1 cellular context compared by ENCODE assay signal in genomic region chr16:71722801-71723536, GRCh38.
A peak's percentile ranks its signal among the peaks of the same experiment; 100 is the strongest.
TF ChIP-seq lines count a peak whose summit lies in the region.

No MANE protein-coding gene starts in this region.

TF ChIP-seq in HepG2, 621 proteins besides CTCF, POLR2A, EP300 and RAD21 (continued from another document and continues in another):
- TF ChIP-seq ZNF142 (CRISPR knock-in tag; IDR thresholded peaks at IDR 0.05) (peak; percentile 70), KLF16 (CRISPR knock-in tag; IDR thresholded peaks at IDR 0.05) (no peak), ZNF547 (CRISPR knock-in tag; IDR thresholded peaks at IDR 0.05) (0 out of 2 replicates have a peak, but pooled peaks have one; percentile 62), AHR (CRISPR knock-in tag; IDR thresholded peaks at IDR 0.05) (no peak), SSRP1 (CRISPR knock-in tag; IDR thresholded peaks at IDR 0.05) (no peak), PRDM4 (CRISPR knock-in tag; IDR thresholded peaks at IDR 0.05; ENCODE audit: borderline replicate concordance) (no peak), TCF12 (IDR thresholded peaks at IDR 0.05) (no peak), TCF12 (CRISPR knock-in tag; IDR thresholded peaks at IDR 0.05) (peak; percentile 34; the same call in 1 of the 2 replicates), EHMT2 (IDR thresholded peaks at IDR 0.05; ENCODE audit: borderline replicate concordance, low read depth, low read length) (no peak), MNT (IDR thresholded peaks at IDR 0.05) (peak; percentile 34), ZNF616 (CRISPR knock-in tag; IDR thresholded peaks at IDR 0.05; ENCODE audit: low read depth) (0 out of 2 replicates have a peak, but pooled peaks have one; percentile 34), ZFP41 (CRISPR knock-in tag; IDR thresholded peaks at IDR 0.05; ENCODE audit: borderline replicate concordance) (no peak), FLYWCH1 (CRISPR knock-in tag; IDR thresholded peaks at IDR 0.05) (0 out of 2 replicates have a peak, but pooled peaks have one; percentile 45), NR2F1 (CRISPR knock-in tag; IDR thresholded peaks at IDR 0.05) (0 out of 4 replicates have a peak, but pooled peaks of 1 of the 2 experiments have one; percentile 27), ZMYM4 (CRISPR knock-in tag; IDR thresholded peaks at IDR 0.05) (no peak; the same call in none of the 2 replicates), ZNF790 (CRISPR knock-in tag; IDR thresholded peaks at IDR 0.05; ENCODE audit: borderline replicate concordance) (no peak; the same call in 1 of the 2 replicates), ZNF446 (CRISPR knock-in tag; IDR thresholded peaks at IDR 0.05) (no peak; the same call in 1 of the 2 replicates), HNRNPLL (IDR thresholded peaks at IDR 0.05; ENCODE audit: low read depth, low read length, poor library complexity, severe bottlenecking) (peak; percentile 93), ZBTB20 (CRISPR knock-in tag; IDR thresholded peaks at IDR 0.05; ENCODE audit: borderline replicate concordance, low read depth) (peak; percentile 23; the same call in 1 of the 2 replicates), TBX3 (IDR thresholded peaks at IDR 0.05; ENCODE audit: borderline replicate concordance) (no peak), ZNF451 (CRISPR knock-in tag; IDR thresholded peaks at IDR 0.05) (peak; percentile 86), DBP (CRISPR knock-in tag; IDR thresholded peaks at IDR 0.05; ENCODE audit: not compliant biosample characterization) (peak; percentile 59), IRX3 (CRISPR knock-in tag; IDR thresholded peaks at IDR 0.05; ENCODE audit: borderline replicate concordance, low read depth) (no peak), SNRNP70 (IDR thresholded peaks at IDR 0.05; ENCODE audit: low read depth, low read length) (no peak)
- TF ChIP-seq, protein P1, sequence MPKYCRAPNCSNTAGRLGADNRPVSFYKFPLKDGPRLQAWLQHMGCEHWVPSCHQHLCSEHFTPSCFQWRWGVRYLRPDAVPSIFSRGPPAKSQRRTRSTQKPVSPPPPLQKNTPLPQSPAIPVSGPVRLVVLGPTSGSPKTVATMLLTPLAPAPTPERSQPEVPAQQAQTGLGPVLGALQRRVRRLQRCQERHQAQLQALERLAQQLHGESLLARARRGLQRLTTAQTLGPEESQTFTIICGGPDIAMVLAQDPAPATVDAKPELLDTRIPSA (CRISPR knock-in tag; IDR thresholded peaks at IDR 0.05; ENCODE audit: borderline replicate concordance), result no peak; the same call in 1 of the 2 replicates
- TF ChIP-seq, protein P2, sequence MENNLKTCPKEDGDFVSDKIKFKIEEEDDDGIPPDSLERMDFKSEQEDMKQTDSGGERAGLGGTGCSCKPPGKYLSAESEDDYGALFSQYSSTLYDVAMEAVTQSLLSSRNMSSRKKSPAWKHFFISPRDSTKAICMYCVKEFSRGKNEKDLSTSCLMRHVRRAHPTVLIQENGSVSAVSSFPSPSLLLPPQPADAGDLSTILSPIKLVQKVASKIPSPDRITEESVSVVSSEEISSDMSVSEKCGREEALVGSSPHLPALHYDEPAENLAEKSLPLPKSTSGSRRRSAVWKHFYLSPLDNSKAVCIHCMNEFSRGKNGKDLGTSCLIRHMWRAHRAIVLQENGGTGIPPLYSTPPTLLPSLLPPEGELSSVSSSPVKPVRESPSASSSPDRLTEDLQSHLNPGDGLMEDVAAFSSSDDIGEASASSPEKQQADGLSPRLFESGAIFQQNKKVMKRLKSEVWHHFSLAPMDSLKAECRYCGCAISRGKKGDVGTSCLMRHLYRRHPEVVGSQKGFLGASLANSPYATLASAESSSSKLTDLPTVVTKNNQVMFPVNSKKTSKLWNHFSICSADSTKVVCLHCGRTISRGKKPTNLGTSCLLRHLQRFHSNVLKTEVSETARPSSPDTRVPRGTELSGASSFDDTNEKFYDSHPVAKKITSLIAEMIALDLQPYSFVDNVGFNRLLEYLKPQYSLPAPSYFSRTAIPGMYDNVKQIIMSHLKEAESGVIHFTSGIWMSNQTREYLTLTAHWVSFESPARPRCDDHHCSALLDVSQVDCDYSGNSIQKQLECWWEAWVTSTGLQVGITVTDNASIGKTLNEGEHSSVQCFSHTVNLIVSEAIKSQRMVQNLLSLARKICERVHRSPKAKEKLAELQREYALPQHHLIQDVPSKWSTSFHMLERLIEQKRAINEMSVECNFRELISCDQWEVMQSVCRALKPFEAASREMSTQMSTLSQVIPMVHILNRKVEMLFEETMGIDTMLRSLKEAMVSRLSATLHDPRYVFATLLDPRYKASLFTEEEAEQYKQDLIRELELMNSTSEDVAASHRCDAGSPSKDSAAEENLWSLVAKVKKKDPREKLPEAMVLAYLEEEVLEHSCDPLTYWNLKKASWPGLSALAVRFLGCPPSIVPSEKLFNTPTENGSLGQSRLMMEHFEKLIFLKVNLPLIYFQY (CRISPR knock-in tag; IDR thresholded peaks at IDR 0.05; ENCODE audit: borderline replicate concordance), result 0 out of 2 replicates have a peak, but pooled peaks have one; percentile 25
- TF ChIP-seq, protein P3, sequence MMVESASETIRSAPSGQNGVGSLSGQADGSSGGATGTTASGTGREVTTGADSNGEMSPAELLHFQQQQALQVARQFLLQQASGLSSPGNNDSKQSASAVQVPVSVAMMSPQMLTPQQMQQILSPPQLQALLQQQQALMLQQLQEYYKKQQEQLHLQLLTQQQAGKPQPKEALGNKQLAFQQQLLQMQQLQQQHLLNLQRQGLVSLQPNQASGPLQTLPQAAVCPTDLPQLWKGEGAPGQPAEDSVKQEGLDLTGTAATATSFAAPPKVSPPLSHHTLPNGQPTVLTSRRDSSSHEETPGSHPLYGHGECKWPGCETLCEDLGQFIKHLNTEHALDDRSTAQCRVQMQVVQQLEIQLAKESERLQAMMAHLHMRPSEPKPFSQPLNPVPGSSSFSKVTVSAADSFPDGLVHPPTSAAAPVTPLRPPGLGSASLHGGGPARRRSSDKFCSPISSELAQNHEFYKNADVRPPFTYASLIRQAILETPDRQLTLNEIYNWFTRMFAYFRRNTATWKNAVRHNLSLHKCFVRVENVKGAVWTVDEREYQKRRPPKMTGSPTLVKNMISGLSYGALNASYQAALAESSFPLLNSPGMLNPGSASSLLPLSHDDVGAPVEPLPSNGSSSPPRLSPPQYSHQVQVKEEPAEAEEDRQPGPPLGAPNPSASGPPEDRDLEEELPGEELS (CRISPR knock-in tag; IDR thresholded peaks at IDR 0.05), result peak; percentile 55; the same call in 1 of the 2 replicates
- TF ChIP-seq, protein P4, sequence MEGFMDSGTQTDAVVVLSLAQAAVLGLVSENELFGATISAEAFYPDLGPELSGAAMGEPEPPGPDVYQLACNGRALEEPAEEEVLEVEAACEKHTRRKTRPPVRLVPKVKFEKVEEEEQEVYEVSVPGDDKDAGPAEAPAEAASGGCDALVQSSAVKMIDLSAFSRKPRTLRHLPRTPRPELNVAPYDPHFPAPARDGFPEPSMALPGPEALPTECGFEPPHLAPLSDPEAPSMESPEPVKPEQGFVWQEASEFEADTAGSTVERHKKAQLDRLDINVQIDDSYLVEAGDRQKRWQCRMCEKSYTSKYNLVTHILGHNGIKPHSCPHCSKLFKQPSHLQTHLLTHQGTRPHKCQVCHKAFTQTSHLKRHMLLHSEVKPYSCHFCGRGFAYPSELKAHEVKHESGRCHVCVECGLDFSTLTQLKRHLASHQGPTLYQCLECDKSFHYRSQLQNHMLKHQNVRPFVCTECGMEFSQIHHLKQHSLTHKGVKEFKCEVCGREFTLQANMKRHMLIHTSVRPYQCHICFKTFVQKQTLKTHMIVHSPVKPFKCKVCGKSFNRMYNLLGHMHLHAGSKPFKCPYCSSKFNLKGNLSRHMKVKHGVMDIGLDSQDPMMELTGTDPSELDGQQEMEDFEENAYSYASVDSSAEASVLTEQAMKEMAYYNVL (CRISPR knock-in tag; IDR thresholded peaks at IDR 0.05; ENCODE audit: borderline replicate concordance), result peak; percentile 45; the same call in 1 of the 2 replicates
- TF ChIP-seq, protein P5, sequence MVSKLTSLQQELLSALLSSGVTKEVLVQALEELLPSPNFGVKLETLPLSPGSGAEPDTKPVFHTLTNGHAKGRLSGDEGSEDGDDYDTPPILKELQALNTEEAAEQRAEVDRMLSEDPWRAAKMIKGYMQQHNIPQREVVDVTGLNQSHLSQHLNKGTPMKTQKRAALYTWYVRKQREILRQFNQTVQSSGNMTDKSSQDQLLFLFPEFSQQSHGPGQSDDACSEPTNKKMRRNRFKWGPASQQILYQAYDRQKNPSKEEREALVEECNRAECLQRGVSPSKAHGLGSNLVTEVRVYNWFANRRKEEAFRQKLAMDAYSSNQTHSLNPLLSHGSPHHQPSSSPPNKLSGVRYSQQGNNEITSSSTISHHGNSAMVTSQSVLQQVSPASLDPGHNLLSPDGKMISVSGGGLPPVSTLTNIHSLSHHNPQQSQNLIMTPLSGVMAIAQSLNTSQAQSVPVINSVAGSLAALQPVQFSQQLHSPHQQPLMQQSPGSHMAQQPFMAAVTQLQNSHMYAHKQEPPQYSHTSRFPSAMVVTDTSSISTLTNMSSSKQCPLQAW (CRISPR knock-in tag; IDR thresholded peaks at IDR 0.05), result no peak; the same call in 1 of the 2 replicates
- TF ChIP-seq, protein P6, sequence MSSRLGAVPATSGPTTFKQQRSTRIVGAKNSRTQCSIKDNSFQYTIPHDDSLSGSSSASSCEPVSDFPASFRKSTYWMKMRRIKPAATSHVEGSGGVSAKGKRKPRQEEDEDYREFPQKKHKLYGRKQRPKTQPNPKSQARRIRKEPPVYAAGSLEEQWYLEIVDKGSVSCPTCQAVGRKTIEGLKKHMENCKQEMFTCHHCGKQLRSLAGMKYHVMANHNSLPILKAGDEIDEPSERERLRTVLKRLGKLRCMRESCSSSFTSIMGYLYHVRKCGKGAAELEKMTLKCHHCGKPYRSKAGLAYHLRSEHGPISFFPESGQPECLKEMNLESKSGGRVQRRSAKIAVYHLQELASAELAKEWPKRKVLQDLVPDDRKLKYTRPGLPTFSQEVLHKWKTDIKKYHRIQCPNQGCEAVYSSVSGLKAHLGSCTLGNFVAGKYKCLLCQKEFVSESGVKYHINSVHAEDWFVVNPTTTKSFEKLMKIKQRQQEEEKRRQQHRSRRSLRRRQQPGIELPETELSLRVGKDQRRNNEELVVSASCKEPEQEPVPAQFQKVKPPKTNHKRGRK (CRISPR knock-in tag; IDR thresholded peaks at IDR 0.05), result peak; percentile 74; the same call in 1 of the 2 replicates
